In genomic region chr21:43597052-43597451, GRCh38 we compare ENCODE assay signal across 18 cellular contexts.
DNase-seq lines count a peak whose midpoint lies in the region; ATAC-seq, FAIRE-seq and TF ChIP-seq lines count a peak whose summit lies in the region.
"Had no signal": no experiment of that assay in that cellular context is flagged by ENCODE, and none has a peak within 500 bp of the region (broad histone marks: within the 10 kb centered on the region; RNA-seq: fewer than 3 reads in every experiment).

No MANE protein-coding gene starts in this region.

- H3K27me3 Mint-ChIP-seq in astrocyte (ENCODE audit: low read depth, unreplicated experiment) = no peaks in the 10 kb centered on the region
- H3K27me3 Mint-ChIP-seq: activated CD4-positive, alpha-beta memory T cell treated with anti-CD3 and anti-CD28 coated beads for 36 hours; type B pancreatic cell had no signal

- DNase-seq in ACHN (peak; percentile 38), HuH-7 (ENCODE audit: low spot score) (peak; percentile 20), astrocyte (ENCODE audit: low read depth) (peak; percentile 93), keratinocyte (ENCODE audit: low read depth, low spot score) (no peak), NCI-H146 (lab: John Stamatoyannopoulos, UW) (no peak)
- DNase-seq: activated CD4-positive, alpha-beta memory T cell treated with anti-CD3 and anti-CD28 coated beads for 36 hours; activated gamma-delta T cell; colonic mucosa; DMS53; KBM-7; left cardiac atrium; NCI-H2029 treated with DMSO at 0.1 percent for 48 hours; T-helper 2 cell had no signal

- H3K27me3 ChIP-seq in astrocyte (ENCODE audit: insufficient read depth, low read length) = no peaks in the 10 kb centered on the region
- H3K27me3 ChIP-seq in keratinocyte (ENCODE audit: control insufficient read depth, extremely low read depth, insufficient read depth, low read length) = no peaks in the 10 kb centered on the region
- H3K27me3 ChIP-seq: colonic mucosa had no signal

- no peak overlapping the region for H2AFZ ChIP-seq in astrocyte (ENCODE audit: low read depth, low read length)
- no peak overlapping the region for H2AFZ ChIP-seq in keratinocyte (ENCODE audit: control insufficient read depth, low read length)

- H3K9me3 ChIP-seq in astrocyte (ENCODE audit: insufficient read depth, low read depth, low read length) (no peaks in the 10 kb centered on the region), keratinocyte (ENCODE audit: control insufficient read depth, low read depth, low read length) (no peaks in the 10 kb centered on the region)
- H3K9me3 ChIP-seq: colonic mucosa had no signal

- dilution Hi-C loops in keratinocyte (cut with MboI; ENCODE audit: extremely low pct_ligation_motif_present, low sequenced_read_pairs) = no loop called here

- TF ChIP-seq CTCF in astrocyte (IDR thresholded peaks at IDR 0.05; ENCODE audit: insufficient read depth, low read depth, low read length) (no peak), keratinocyte (optimal IDR thresholded peaks at IDR 0.05 in 1 of 3, IDR thresholded peaks at IDR 0.05 in 1 of 3, conservative IDR thresholded peaks at IDR 0.05 in 1 of 3; ENCODE audit: extremely low read depth in 1 of 3, insufficient read depth in 2 of 3, low read length in 3 of 3) (no peak)

- H3K27ac ChIP-seq in astrocyte (ENCODE audit: low read depth, low read length) (peak overlapping the region; percentile 93), keratinocyte (ENCODE audit: control insufficient read depth, insufficient read depth, low read length) (peak overlapping the region; percentile 70)
- H3K27ac ChIP-seq: colonic mucosa had no signal

- no peaks in the 10 kb centered on the region for H3K36me3 ChIP-seq in astrocyte (ENCODE audit: insufficient read depth, low read length)
- no peaks in the 10 kb centered on the region for H3K36me3 ChIP-seq in keratinocyte (ENCODE audit: control insufficient read depth in 2 of 2, extremely low read depth in 1 of 2, insufficient read depth in 2 of 2, low read length in 2 of 2)
- H3K36me3 ChIP-seq: colonic mucosa had no signal

- H3K4me1 Mint-ChIP-seq in astrocyte (ENCODE audit: low read depth, unreplicated experiment) = peaks cover 69% of the 10 kb centered on the region

- no peak overlapping the region for H3K27ac Mint-ChIP-seq in astrocyte (ENCODE audit: unreplicated experiment)
- H3K27ac Mint-ChIP-seq: activated CD4-positive, alpha-beta memory T cell treated with anti-CD3 and anti-CD28 coated beads for 36 hours; type B pancreatic cell had no signal

- no peak overlapping the region for H3K4me3 Mint-ChIP-seq in astrocyte (ENCODE audit: unreplicated experiment)
- H3K4me3 Mint-ChIP-seq: activated CD4-positive, alpha-beta memory T cell treated with anti-CD3 and anti-CD28 coated beads for 36 hours; neural crest cell; type B pancreatic cell had no signal

- no peaks in the 10 kb centered on the region for H3K9me1 ChIP-seq in keratinocyte (ENCODE audit: control insufficient read depth, extremely low read depth, insufficient read depth, low read length)

- ATAC-seq in HG03571 (IDR thresholded peaks at IDR 0.05; ENCODE audit: unreplicated experiment) (no peak), GM21723 (IDR thresholded peaks at IDR 0.05; ENCODE audit: unreplicated experiment) (no peak), GM21423 (IDR thresholded peaks at IDR 0.05; ENCODE audit: unreplicated experiment) (no peak)
- ATAC-seq: left cardiac atrium had no signal

- H4K20me1 ChIP-seq in astrocyte (ENCODE audit: insufficient read depth, low read length) (no peaks in the 10 kb centered on the region), keratinocyte (ENCODE audit: control insufficient read depth, extremely low read depth, insufficient read depth, low read length) (no peaks in the 10 kb centered on the region)

- H3K4me2 ChIP-seq in astrocyte (ENCODE audit: low read length) (peak overlapping the region; percentile 18), keratinocyte (ENCODE audit: control insufficient read depth, extremely low read depth, insufficient read depth, low read depth, low read length) (peak overlapping the region; percentile 52)

- H3K4me1 ChIP-seq in astrocyte (ENCODE audit: insufficient read depth, low read length) (peaks cover 48% of the 10 kb centered on the region), keratinocyte (ENCODE audit: control insufficient read depth, extremely low read depth, insufficient read depth, low read length) (peaks cover 56% of the 10 kb centered on the region)
- H3K4me1 ChIP-seq: colonic mucosa had no signal

- H3K9ac ChIP-seq in astrocyte (ENCODE audit: low read length) = peak overlapping the region; percentile 35
- H3K9ac ChIP-seq in keratinocyte (ENCODE audit: control insufficient read depth, extremely low read depth, insufficient read depth, low read length) = peak overlapping the region; percentile 50

- FAIRE-seq in astrocyte (lab: Jason Lieb, UNC) = peak; percentile 85
- peak; percentile 98 for FAIRE-seq in keratinocyte (lab: Jason Lieb, UNC)

- in situ Hi-C loops in ACHN (cut with HindIII; ENCODE audit: low pct_ligation_motif_present, low pct_unique_long_range_greater_than_20kb, low sequenced_read_pairs) = no loop called here

- no peaks in the 10 kb centered on the region for H3K9me3 Mint-ChIP-seq in astrocyte (ENCODE audit: unreplicated experiment)
- H3K9me3 Mint-ChIP-seq: activated CD4-positive, alpha-beta memory T cell treated with anti-CD3 and anti-CD28 coated beads for 36 hours; neural crest cell had no signal

- peaks cover 5% of the 10 kb centered on the region for H3K36me3 Mint-ChIP-seq in astrocyte (ENCODE audit: low read depth, unreplicated experiment)
- H3K36me3 Mint-ChIP-seq: activated CD4-positive, alpha-beta memory T cell treated with anti-CD3 and anti-CD28 coated beads for 36 hours had no signal

- no peaks in the 10 kb centered on the region for H3K79me2 ChIP-seq in astrocyte (ENCODE audit: insufficient read depth, low read length)
- H3K79me2 ChIP-seq in keratinocyte (ENCODE audit: control insufficient read depth, insufficient read depth, low read length) = no peaks in the 10 kb centered on the region

- H3K4me3 ChIP-seq in astrocyte (ENCODE audit: insufficient read depth, low read depth, low read length) (no peak overlapping the region), keratinocyte (ENCODE audit: control insufficient read depth in 2 of 3, extremely low read depth in 1 of 3, insufficient read depth in 2 of 3, low read depth in 1 of 3, low read length in 3 of 3) (no peak overlapping the region)
- H3K4me3 ChIP-seq: colonic mucosa had no signal

Comparison
In these comparisons a context has a peak if more than half of its experiments do, and no peak if none do; other contexts are left out.
1. DNase-seq: peak in ACHN (single experiment), HuH-7 (single experiment) and astrocyte (single experiment); none in keratinocyte (single experiment) and NCI-H146 (single experiment).